ENCODE assay signal across 22 cellular contexts in the genomic region with DNA sequence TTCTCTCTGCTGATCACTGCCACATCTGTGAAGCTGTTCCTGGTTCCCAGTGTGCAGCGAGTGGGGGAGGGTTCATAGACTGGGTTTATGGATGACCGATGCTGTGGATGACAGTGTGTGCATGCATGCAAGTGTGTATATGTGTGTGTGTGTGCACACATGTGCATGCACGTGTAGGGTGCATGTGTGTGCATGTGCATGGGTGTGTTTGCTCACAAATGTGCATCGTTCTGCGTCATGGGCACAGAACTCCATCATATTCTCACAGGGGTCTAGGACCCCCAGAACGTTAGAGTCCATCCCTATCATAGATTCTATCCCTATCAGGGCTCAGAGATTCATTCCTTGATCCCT.
"Had no signal": no experiment of that assay in that cellular context is flagged by ENCODE, and none has a peak within 500 bp of the region (broad histone marks: within the 10 kb centered on the region; RNA-seq: fewer than 3 reads in every experiment).

No MANE protein-coding gene starts in this region.

- H3K27ac ChIP-seq: left lung, lower lobe of right lung, pancreas, prostate gland, skin epidermis, spleen, tibial nerve, vagina had no signal

- H3K4me3 ChIP-seq: left lung, lower lobe of right lung, pancreas, prostate gland, skin epidermis, spleen, tibial nerve, vagina had no signal

- DNase-seq: hippocampal formation; kidney; left colon; left lung; lower lobe of right lung; mammary epithelial cell; naive thymus-derived CD8-positive, alpha-beta T cell; nucleus accumbens; posterior cingulate gyrus; retina; stimulated activated CD4-positive, alpha-beta T cell treated with anti-CD3 and anti-CD28 coated beads, Interleukin-4, amount 100 ng/mL, for 24 hours; stimulated activated naive CD4-positive, alpha-beta T cell treated with Interleukin-2 at 50 U/mL for 16 hours; stimulated activated naive CD8-positive, alpha-beta T cell treated with anti-CD3 and anti-CD28 coated beads, Interleukin-15, amount 100 ng/mL, for 72 hours; substantia nigra had no signal

- H3K27me3 ChIP-seq: pancreas, tibial nerve, vagina had no signal

- H3K4me1 ChIP-seq: left lung, lower lobe of right lung, pancreas, prostate gland, spleen, tibial nerve, vagina had no signal

- H3K36me3 ChIP-seq: left lung, lower lobe of right lung, pancreas, prostate gland, spleen, tibial nerve, vagina had no signal

- FAIRE-seq: kidney, pancreas had no signal

- H3K9me3 ChIP-seq: pancreas, prostate gland, vagina had no signal

- ATAC-seq: left colon; lower lobe of right lung; naive thymus-derived CD8-positive, alpha-beta T cell; sciatic nerve; stimulated activated memory B cell treated with anti-CD40 and anti-IgM and Interleukin-4, amounts not matched to agents 10 μg/mL and 1 μg/mL and 100 μg/mL, for 72 hours; stimulated activated naive CD8-positive, alpha-beta T cell treated with anti-CD3 and anti-CD28 coated beads, Interleukin-15, amount 100 ng/mL, for 72 hours had no signal
